17 cellular contexts compared by ENCODE assay signal in the genomic region with DNA sequence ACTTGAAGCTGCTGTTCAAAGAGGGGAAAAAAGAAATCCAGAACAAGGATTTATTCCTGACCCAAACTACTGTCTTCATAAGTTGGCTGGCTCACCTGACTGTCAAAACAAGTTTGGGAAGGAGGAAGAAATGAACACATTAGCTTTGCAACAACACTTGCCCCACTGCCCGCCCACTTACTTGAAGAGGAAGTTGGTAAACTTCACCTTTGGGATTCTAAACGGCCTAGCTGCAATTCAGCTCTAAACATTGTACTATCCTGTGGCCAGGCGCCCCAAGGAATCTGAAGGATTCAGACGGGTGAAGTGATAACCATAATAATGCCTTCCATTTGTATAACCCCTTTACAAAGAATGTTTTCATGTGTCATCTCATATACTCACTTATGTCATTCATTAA.
DNase-seq lines count a peak whose midpoint lies in the region; ATAC-seq and FAIRE-seq lines count a peak whose summit lies in the region.
"Had no signal": no experiment of that assay in that cellular context is flagged by ENCODE, and none has a peak within 500 bp of the region (broad histone marks: within the 10 kb centered on the region; RNA-seq: fewer than 3 reads in every experiment).

No MANE protein-coding gene starts in this region.

- H3K4me3 Mint-ChIP-seq in naive B cell = peak overlapping the region in 6 of 8 donors; percentile 32 to 82 (median 55)
- H3K4me3 Mint-ChIP-seq: activated naive CD4-positive, alpha-beta T cell treated with anti-CD3 and anti-CD28 coated beads, Interleukin-2, amount 50 U/mL, for 24 hours had no signal

- peak; percentile 73 for DNase-seq in CD1c-positive myeloid dendritic cell (ENCODE audit: extremely low spot score)
- DNase-seq in naive B cell = no peak
- no peak for DNase-seq in SHP77 (lab: John Stamatoyannopoulos, UW)
- DNase-seq in GM19239 (ENCODE audit: insufficient read length, low spot score) = no peak
- DNase-seq in NCI-H146 (lab: John Stamatoyannopoulos, UW) = no peak
- DNase-seq: C1 segment of cervical spinal cord; EL; GOT3; MV-4-11; stimulated activated CD4-positive, alpha-beta T cell treated with anti-CD3 and anti-CD28 coated beads, Interleukin-2, amount 100 ng/mL, for 48 hours; stimulated activated naive CD4-positive, alpha-beta T cell treated with Interleukin-2 at 50 U/mL for 16 hours; T1000 had no signal

- peaks cover 0 to 8% (median 6%) of the 10 kb centered on the region in 3 donors for H3K27me3 Mint-ChIP-seq in naive B cell

- H3K27me3 ChIP-seq in HUES64 (ENCODE audit: insufficient read depth, low read length) = no peaks in the 10 kb centered on the region
- H3K27me3 ChIP-seq in esophagus (ENCODE audit: control insufficient read depth in 1 of 2, insufficient read depth in 2 of 2, low read length in 2 of 2) = no peaks in the 10 kb centered on the region

- H3K9me3 ChIP-seq in HUES64 (ENCODE audit: insufficient read depth, low read depth, low read length) = no peaks in the 10 kb centered on the region
- no peaks in the 10 kb centered on the region for H3K9me3 ChIP-seq in esophagus (ENCODE audit: control insufficient read depth in 2 of 2, insufficient read depth in 1 of 2, low read depth in 1 of 2, low read length in 1 of 2)

- H3K36me3 Mint-ChIP-seq in naive B cell = no peaks in the 10 kb centered on the region
- H3K36me3 Mint-ChIP-seq: activated naive CD4-positive, alpha-beta T cell treated with anti-CD3 and anti-CD28 coated beads, Interleukin-2, amount 50 U/mL, for 24 hours had no signal

- H3K4me3 ChIP-seq in HUES64 (ENCODE audit: low read length) (no peak overlapping the region), esophagus (ENCODE audit: low read depth in 1 of 2, low read length in 2 of 2) (no peak overlapping the region)

- H3K27ac ChIP-seq in HUES64 (ENCODE audit: low read depth, low read length) (peak overlapping the region; percentile 69; the same call in 1 of the 2 replicates), esophagus (ENCODE audit: low read depth in 2 of 2, low read length in 1 of 2) (peak overlapping the region; percentile 29 to 78)

- H3K36me3 ChIP-seq in HUES64 (ENCODE audit: insufficient read depth, low read length) (no peaks in the 10 kb centered on the region), esophagus (ENCODE audit: control insufficient read depth in 2 of 2, insufficient read depth in 2 of 2, low read length in 1 of 2) (no peaks in the 10 kb centered on the region)

- ATAC-seq in naive B cell (ENCODE audit: low read depth in 2 of 2) (no peak), GM19351 (IDR thresholded peaks at IDR 0.05; ENCODE audit: unreplicated experiment) (no peak)
- ATAC-seq: Panc1 had no signal

- WGBS in HUES64 = 60% methylated on average over 4 of the region's 4 CpGs
- 54 to 57% methylated on average over 4 of the region's 4 CpGs for WGBS in esophagus, 2 donors

- H3K27ac Mint-ChIP-seq in naive B cell = peak overlapping the region in 4 of 6 donors; percentile 18 to 43 (median 32)
- H3K27ac Mint-ChIP-seq: activated naive CD4-positive, alpha-beta T cell treated with anti-CD3 and anti-CD28 coated beads, Interleukin-2, amount 50 U/mL, for 24 hours had no signal

- H3K4me1 ChIP-seq in HUES64 (ENCODE audit: insufficient read depth, low read length) = peaks cover 13% of the 10 kb centered on the region
- no peaks in the 10 kb centered on the region for H3K4me1 ChIP-seq in esophagus (ENCODE audit: control insufficient read depth in 2 of 2, insufficient read depth in 2 of 2, low read length in 1 of 2)

- no peak overlapping the region for H3K9ac ChIP-seq in HUES64 (ENCODE audit: low read depth, low read length)

- FAIRE-seq in GM19239 (lab: Jason Lieb, UNC) = no peak

- H3K9me3 Mint-ChIP-seq in naive B cell = peaks cover 0 to 5% (median 2%) of the 10 kb centered on the region in 7 donors
- H3K9me3 Mint-ChIP-seq: activated naive CD4-positive, alpha-beta T cell treated with anti-CD3 and anti-CD28 coated beads, Interleukin-2, amount 50 U/mL, for 24 hours had no signal

- H3K4me1 Mint-ChIP-seq in naive B cell = peaks cover 19 to 26% (median 23%) of the 10 kb centered on the region in 3 donors
